Comparison of ENCODE assay signal across 9 cellular contexts in the genomic region with DNA sequence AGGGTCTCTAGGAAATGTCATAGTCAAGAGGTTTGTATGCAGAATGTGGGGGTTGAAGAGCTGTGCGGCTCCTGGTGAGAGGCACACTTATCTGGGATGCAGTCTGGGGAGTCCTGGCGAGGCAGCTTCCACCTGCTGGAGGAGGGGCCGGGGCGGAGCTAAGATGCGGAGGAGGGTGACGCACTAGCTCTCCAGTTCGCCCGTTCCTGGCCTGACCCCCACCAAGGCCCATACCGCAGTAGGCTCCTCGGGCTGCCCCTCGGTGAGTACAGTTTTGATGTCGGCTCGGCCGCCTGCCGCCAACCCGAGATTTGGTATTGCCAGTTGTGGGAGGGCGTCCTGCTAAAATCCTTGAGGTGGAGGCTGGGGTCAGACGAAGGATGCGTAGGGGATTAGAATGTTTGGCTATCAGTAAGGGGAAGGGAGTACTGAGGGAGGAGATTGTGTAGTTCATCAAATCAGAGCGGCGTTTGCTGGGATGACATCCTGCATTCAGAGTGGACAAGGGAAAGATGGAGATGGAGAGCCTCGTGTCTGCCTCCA. TPM values are rescaled to one million over a fixed set of nuclear protein-coding genes. Genes with fewer than 3 reads are reported as not detected.
DNase-seq lines count a peak whose midpoint lies in the region; ATAC-seq and TF ChIP-seq lines count a peak whose summit lies in the region.
"Had no signal": no experiment of that assay in that cellular context is flagged by ENCODE, and none has a peak within 500 bp of the region (broad histone marks: within the 10 kb centered on the region; RNA-seq: fewer than 3 reads in every experiment).

TSS of gene SCG5 (plus strand) at position 194 of the 543 bp plus-strand sequence. CDS start 1,883 bp downstream, outside the sequence.

- no peak for TF ChIP-seq CTCF in AG10803 (conservative IDR thresholded peaks at IDR 0.05; ENCODE audit: low read length)
- no peak for TF ChIP-seq CTCF in cardiac fibroblast (IDR thresholded peaks at IDR 0.05; ENCODE audit: low read depth, low read length)
- TF ChIP-seq CTCF in left lung (IDR thresholded peaks at IDR 0.05) = no peak
- TF ChIP-seq CTCF in PC-3 (conservative IDR thresholded peaks at IDR 0.05; ENCODE audit: low read depth, low read length) = no peak

- H3K9me3 ChIP-seq in left lung = no peaks in the 10 kb centered on the region
- no peaks in the 10 kb centered on the region for H3K9me3 ChIP-seq in PC-3 (ENCODE audit: low read length)

- ATAC-seq in left lung (peak; percentile 99), HG02885 (IDR thresholded peaks at IDR 0.05; ENCODE audit: poor library complexity, unreplicated experiment) (no peak), GM19035 (IDR thresholded peaks at IDR 0.05; ENCODE audit: unreplicated experiment) (no peak), PC-3 (no peak; the same call in 1 of the 2 replicates)

- POLR2A ChIA-PET in PC-3 (lab: Charles Lee; ENCODE audit: unreplicated experiment) = no interaction called here

- no TSS peak for BruUV-seq in PC-3 (replicated peaks; lab: Mats Ljungman, UMichigan)

- H3K9ac ChIP-seq in PC-3 (ENCODE audit: low read length) = no peak within 1 kb of the TSS

- 0 out of 2 replicates have a peak, but pooled peaks cover 4% of the 10 kb centered on the region for H3K79me2 ChIP-seq in PC-3 (ENCODE audit: low read length)

- H2AFZ ChIP-seq in PC-3 (ENCODE audit: low read length) = no peak within 1 kb of the TSS

- CTCF ChIA-PET in PC-3 (lab: Charles Lee) = no interaction called here

- DNase-seq in AG10803 (ENCODE audit: low read depth) (no peak), NCI-H1436 treated with DMSO at 0.1 percent for 48 hours (lab: John Stamatoyannopoulos, UW) (peak; percentile 81), cardiac fibroblast (ENCODE audit: low read depth in 2 of 2) (peak; percentile 40 to 41), left lung (peak; percentile 53 to 81), 8988T (no peak), PC-3 (no peak)
- DNase-seq: NCI-H526 treated with DMSO at 0.1 percent for 48 hours had no signal

- no peak within 1 kb of the TSS for H3K4me2 ChIP-seq in PC-3 (ENCODE audit: low read length)

- H3F3A ChIP-seq in PC-3 (ENCODE audit: low read length, unreplicated experiment) = no peaks in the 10 kb centered on the region

- H3K4me1 ChIP-seq in left lung (no peaks in the 10 kb centered on the region), PC-3 (ENCODE audit: insufficient read depth, low read length) (peaks cover 12% of the 10 kb centered on the region)

- H3K27me3 ChIP-seq in left lung (peaks cover 0 to 16% of the 10 kb centered on the region in 2 donors), PC-3 (ENCODE audit: low read length) (no peaks in the 10 kb centered on the region)

- H3K27ac ChIP-seq in left lung (no peak within 1 kb of the TSS), PC-3 (ENCODE audit: low read length) (no peak within 1 kb of the TSS)

- intact Hi-C loops in left lung (cut with DNase I) (no loop called here), PC-3 (cut with micrococcal nuclease) (no loop called here)

- H3K9me2 ChIP-seq in PC-3 (replicated peaks; ENCODE audit: low read length) = no peaks in the 10 kb centered on the region

- peaks cover 0 to 14% of the 10 kb centered on the region in 2 donors for H3K36me3 ChIP-seq in left lung
- H3K36me3 ChIP-seq in PC-3 (ENCODE audit: low read depth, low read length) = peaks cover 26% of the 10 kb centered on the region

- H3K4me3 ChIP-seq in AG10803 (ENCODE audit: low read length) (peak within 1 kb of the TSS; percentile 39), cardiac fibroblast (replicated peaks in 1 of 2; ENCODE audit: low read depth in 2 of 2, low read length in 2 of 2) (peak within 1 kb of the TSS; percentile 39 to 41), left lung (peak within 1 kb of the TSS in 1 of 2 donors; percentile 24), PC-3 (ENCODE audit: low read length) (no peak within 1 kb of the TSS)

- H4K20me1 ChIP-seq in PC-3 (ENCODE audit: low read length) = 0 out of 2 replicates have a peak, but pooled peaks cover 4% of the 10 kb centered on the region

RNA-seq across cellular contexts. Expression of gene SCG5, which starts in this region (rescaled TPM):
- total RNA-seq in left lung (10 to 100 TPM in 1 of 2 donors, under 1 TPM in 1; 0.73 to 10.8 TPM), PC-3 (2014; rRNA removed) (1.3 and 1.6 TPM in 2 replicates)

Comparison
In these comparisons a context has a peak if more than half of its experiments do, and no peak if none do; other contexts are left out.
1. DNase-seq: peak in NCI-H1436 treated with DMSO at 0.1 percent for 48 hours (single experiment), cardiac fibroblast (2 of 2) and left lung (2 of 2); none in AG10803 (single experiment), 8988T (single experiment) and PC-3 (single experiment).